11 cellular contexts compared by ENCODE assay signal in genomic region chr7:114959931-114960330, GRCh38. TPM values are rescaled to one million over a fixed set of nuclear protein-coding genes. Genes with fewer than 3 reads are reported as not detected.
DNase-seq lines count a peak whose midpoint lies in the region; ATAC-seq and TF ChIP-seq lines count a peak whose summit lies in the region.
"Had no signal": no experiment of that assay in that cellular context is flagged by ENCODE, and none has a peak within 500 bp of the region (broad histone marks: within the 10 kb centered on the region; RNA-seq: fewer than 3 reads in every experiment).

No MANE protein-coding gene starts in this region.

- no peak for TF ChIP-seq POLR2A in breast epithelium (IDR thresholded peaks at IDR 0.05)

- ATAC-seq in GM19351 (IDR thresholded peaks at IDR 0.05; ENCODE audit: unreplicated experiment): peak; percentile 79
- peak; percentile 65 for ATAC-seq in HG02970 (IDR thresholded peaks at IDR 0.05; ENCODE audit: low FRiP score, unreplicated experiment)

- H3K4me3 ChIP-seq in adipocyte (ENCODE audit: low read length) (no peak overlapping the region), breast epithelium (no peak overlapping the region)

- H3K27me3 ChIP-seq in adipocyte (replicated peaks; ENCODE audit: control insufficient read depth, insufficient read depth, low read length): no peaks in the 10 kb centered on the region
- H3K27me3 ChIP-seq in breast epithelium: no peaks in the 10 kb centered on the region

- H3K4me1 ChIP-seq in adipocyte (ENCODE audit: control insufficient read depth, insufficient read depth, low read length) (peaks cover 31% of the 10 kb centered on the region), breast epithelium (no peaks in the 10 kb centered on the region)

- no peak overlapping the region for H3K9ac ChIP-seq in adipocyte (ENCODE audit: low read length)

- H3K36me3 ChIP-seq in adipocyte (ENCODE audit: control insufficient read depth, insufficient read depth, low read length, severe bottlenecking) (peaks cover 15% of the 10 kb centered on the region), breast epithelium (no peaks in the 10 kb centered on the region)

- CTCF ChIA-PET in GM10248 (lab: Yijun Ruan, JAX): interaction anchor here (0.9 to 1.9 kb wide), 3 partner anchors 13 to 42 kb away, joined by 3 to 5 read pairs (median 4); no protein-coding TSS in a partner anchor

- H3K9me3 ChIP-seq in adipocyte (ENCODE audit: control insufficient read depth, low read length) (no peaks in the 10 kb centered on the region), breast epithelium (no peaks in the 10 kb centered on the region)

- DNase-seq in GM10248 (ENCODE audit: extremely low spot score): peak; percentile 21
- peak; percentile 48 for DNase-seq in adipocyte (ENCODE audit: low read depth)
- no peak for DNase-seq in NOMO-1 treated with DMSO at 0.1 percent for 48 hours (lab: John Stamatoyannopoulos, UW; ENCODE audit: unreplicated experiment)
- no peak for DNase-seq in breast epithelium (ENCODE audit: low spot score in 2 of 2)
- DNase-seq in AG08396 (ENCODE audit: low spot score): no peak
- DNase-seq in DMS114 treated with DMSO at 0.1 percent for 48 hours (lab: John Stamatoyannopoulos, UW; ENCODE audit: unreplicated experiment): no peak
- DNase-seq: NCI-H1105; SHP77; stimulated activated CD4-positive, alpha-beta T cell treated with anti-CD3 and anti-CD28 coated beads, Interleukin-12 subunit alpha, Interleukin-12 subunit beta, amount 100 ng/mL, for 4 hours had no signal

- H3K27ac ChIP-seq in breast epithelium: no peak overlapping the region

- intact Hi-C loops in breast epithelium (cut with DNase I; ENCODE audit: low total_unique reads): no loop called here

- TF ChIP-seq CTCF in GM10248 (IDR thresholded peaks at IDR 0.05; ENCODE audit: control extremely low read depth, extremely low read depth, low read depth, missing control alignments): no peak
- no peak for TF ChIP-seq CTCF in breast epithelium (IDR thresholded peaks at IDR 0.05)

- POLR2A ChIA-PET in GM10248 (lab: Yijun Ruan, JAX): no interaction called here

RNA-seq across cellular contexts. Expression of gene MDFIC, which starts 38.0 kb away (rescaled TPM):
- 100 to 1,000 TPM in 1 of 3 donors, 10 to 100 TPM in 2; 29.9 to 146 (median 55.4) TPM for total RNA-seq in breast epithelium

Comparison
In these comparisons a context has a peak if more than half of its experiments do, and no peak if none do; other contexts are left out.
1. DNase-seq: peak in GM10248 (single experiment) and adipocyte (single experiment); none in NOMO-1 treated with DMSO at 0.1 percent for 48 hours (single experiment), breast epithelium (0 of 2), AG08396 (single experiment) and DMS114 treated with DMSO at 0.1 percent for 48 hours (single experiment).